In the genomic region with DNA sequence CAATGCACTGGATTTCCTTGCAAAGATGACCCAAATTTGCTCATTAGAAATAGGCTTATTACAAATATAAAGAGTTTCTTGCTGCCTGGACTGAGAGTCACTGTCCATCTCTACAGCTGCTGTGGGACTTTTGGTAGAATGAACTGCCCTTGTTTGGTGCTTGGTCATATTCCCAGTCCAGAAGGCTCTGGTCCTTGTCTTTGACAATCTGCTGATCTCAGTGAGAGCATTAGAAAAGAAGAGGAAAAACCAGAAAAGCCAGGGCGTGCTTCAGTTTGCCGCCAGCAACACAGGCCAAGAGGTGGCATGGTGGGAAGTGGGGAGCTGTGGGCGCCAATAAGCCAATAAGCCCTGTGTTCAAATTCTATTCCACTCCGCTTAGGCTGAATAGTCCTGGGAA, we compare ENCODE assay signal across 22 cellular contexts. TPM values are rescaled to one million over a fixed set of nuclear protein-coding genes. Genes with fewer than 3 reads are reported as not detected.
"Had no signal": no experiment of that assay in that cellular context is flagged by ENCODE, and none has a peak within 500 bp of the region (broad histone marks: within the 10 kb centered on the region; RNA-seq: fewer than 3 reads in every experiment).

No MANE protein-coding gene starts in this region.

- H3K4me3 Mint-ChIP-seq: activated T-helper 1 cell treated with anti-CD3 and anti-CD28 coated beads, Interleukin-12 subunit alpha, Interleukin-12 subunit beta, Interleukin-2, Interleukin-4 antibody, amounts not matched to agents 30 ng/mL and 10 ng/mL and 1 ng/mL, durations not matched to agents 14 hours and 24 hours and 36 hours; stimulated activated effector memory CD8-positive, alpha-beta T cell treated with anti-CD3 and anti-CD28 coated beads, Interleukin-12 subunit alpha, Interleukin-12 subunit beta, amount 100 ng/mL, for 72 hours had no signal

- H3K27ac ChIP-seq: adrenal gland, hepatocyte, lower lobe of right lung, prostate gland, right lobe of liver, tibial artery, VCaP had no signal

- H3K36me3 Mint-ChIP-seq: activated naive CD4-positive, alpha-beta T cell treated with anti-CD3 and anti-CD28 coated beads, Interleukin-2, amount 50 U/mL, for 72 hours had no signal

- H3K4me1 Mint-ChIP-seq: stimulated activated effector memory CD8-positive, alpha-beta T cell treated with anti-CD3 and anti-CD28 coated beads, Interleukin-12 subunit alpha, Interleukin-12 subunit beta, amount 100 ng/mL, for 72 hours had no signal

- H3K9me3 Mint-ChIP-seq: activated naive CD4-positive, alpha-beta T cell treated with anti-CD3 and anti-CD28 coated beads, Interleukin-2, amount 50 U/mL, for 72 hours; activated T-helper 1 cell treated with anti-CD3 and anti-CD28 coated beads, Interleukin-12 subunit alpha, Interleukin-12 subunit beta, Interleukin-2, Interleukin-4 antibody, amounts not matched to agents 30 ng/mL and 10 ng/mL and 1 ng/mL, durations not matched to agents 14 hours and 24 hours and 36 hours; stimulated activated effector memory CD8-positive, alpha-beta T cell treated with anti-CD3 and anti-CD28 coated beads, Interleukin-12 subunit alpha, Interleukin-12 subunit beta, amount 100 ng/mL, for 72 hours had no signal

- DNase-seq: activated CD4-positive, CD25-positive, alpha-beta regulatory T cell treated with anti-CD3 and anti-CD28 coated beads, Interleukin-2, amount 50 U/mL, for 72 hours; activated gamma-delta T cell treated with Interleukin-2 at 50 U/mL for 16 hours; adrenal gland; dermis blood vessel endothelial cell; effector memory CD4-positive, alpha-beta T cell; lower lobe of right lung; right lobe of liver; stimulated activated CD4-positive, alpha-beta T cell treated with anti-CD3 and anti-CD28 coated beads, Interleukin-4, amount 100 ng/mL, for 1 hour; SW 1271; T-helper 2 cell; tibial artery had no signal

- H3K4me1 ChIP-seq: lower lobe of right lung, prostate gland, right lobe of liver had no signal

- H3K9me3 ChIP-seq: adrenal gland, esophagus muscularis mucosa, lower lobe of right lung, prostate gland, right lobe of liver, tibial artery had no signal

- H3K27me3 ChIP-seq: adrenal gland, esophagus muscularis mucosa, hepatocyte, right lobe of liver, tibial artery had no signal

- ATAC-seq: activated naive CD4-positive, alpha-beta T cell treated with anti-CD3 and anti-CD28 coated beads, Interleukin-2, amount 50 U/mL, for 72 hours; lower lobe of right lung; right lobe of liver; stimulated activated effector memory CD8-positive, alpha-beta T cell treated with anti-CD3 and anti-CD28 coated beads, Interleukin-12 subunit alpha, Interleukin-12 subunit beta, amount 100 ng/mL, for 72 hours had no signal

- H3K4me3 ChIP-seq: adrenal gland, esophagus muscularis mucosa, hepatocyte, lower lobe of right lung, prostate gland, right lobe of liver, smooth muscle cell, tibial artery had no signal

- FAIRE-seq: endothelial cell of umbilical vein, keratinocyte, urothelium cell line had no signal

- H3K27ac Mint-ChIP-seq: activated naive CD4-positive, alpha-beta T cell treated with anti-CD3 and anti-CD28 coated beads, Interleukin-2, amount 50 U/mL, for 72 hours; activated T-helper 1 cell treated with anti-CD3 and anti-CD28 coated beads, Interleukin-12 subunit alpha, Interleukin-12 subunit beta, Interleukin-2, Interleukin-4 antibody, amounts not matched to agents 30 ng/mL and 10 ng/mL and 1 ng/mL, durations not matched to agents 14 hours and 24 hours and 36 hours; stimulated activated effector memory CD8-positive, alpha-beta T cell treated with anti-CD3 and anti-CD28 coated beads, Interleukin-12 subunit alpha, Interleukin-12 subunit beta, amount 100 ng/mL, for 72 hours had no signal

- H3K36me3 ChIP-seq: adrenal gland, esophagus muscularis mucosa, prostate gland, right lobe of liver, tibial artery had no signal

RNA-seq across cellular contexts. Expression of gene PARVA, which starts 48.2 kb away (rescaled TPM):
- total RNA-seq: activated T-helper 1 cell treated with anti-CD3 and anti-CD28 coated beads, Interleukin-12 subunit alpha, Interleukin-12 subunit beta, Interleukin-2, Interleukin-4 antibody, amounts not matched to agents 30 ng/mL and 10 ng/mL and 1 ng/mL, durations not matched to agents 14 hours and 24 hours and 36 hours had no signal
